In genomic region chr19:56101746-56102535, GRCh38 we compare ENCODE assay signal across 16 cellular contexts.
"Had no signal": no experiment of that assay in that cellular context is flagged by ENCODE, and none has a peak within 500 bp of the region (broad histone marks: within the 10 kb centered on the region; RNA-seq: fewer than 3 reads in every experiment).

No MANE protein-coding gene starts in this region.

- H3K27ac Mint-ChIP-seq: type B pancreatic cell had no signal

- H3K9me3 Mint-ChIP-seq: activated CD4-positive, alpha-beta T cell treated with anti-CD3 and anti-CD28 coated beads, Interleukin-2, amount 10 ng/mL, durations not matched to agents 7 days and 5 days; central memory CD8-positive, alpha-beta T cell; type B pancreatic cell had no signal

- DNase-seq: activated CD4-positive, alpha-beta T cell treated with anti-CD3 and anti-CD28 coated beads, Interleukin-2, amount 10 ng/mL, durations not matched to agents 7 days and 5 days; activated CD8-positive, alpha-beta memory T cell treated with anti-CD3 and anti-CD28 coated beads, Interleukin-2, amount 50 U/mL, for 4 hours; activated effector memory CD4-positive, alpha-beta T cell treated with anti-CD3 and anti-CD28 coated beads, Interleukin-2, amount 50 U/mL, for 16 hours; activated naive CD4-positive, alpha-beta T cell treated with anti-CD3 and anti-CD28 coated beads, Interleukin-2, amount 50 U/mL, for 16 hours; activated T-cell treated with anti-CD3 and anti-CD28 coated beads, Interleukin-2, amount 50 U/mL, for 48 hours; aorta; brain microvascular endothelial cell; colonic mucosa; heart left ventricle; left ventricle myocardium superior; retina; stimulated activated CD4-positive, alpha-beta T cell treated with anti-CD3 and anti-CD28 coated beads, Interleukin-2, amount 100 ng/mL, for 24 hours; stomach; T1000 had no signal

- H3K4me3 Mint-ChIP-seq: activated CD4-positive, alpha-beta T cell treated with anti-CD3 and anti-CD28 coated beads, Interleukin-2, amount 10 ng/mL, durations not matched to agents 7 days and 5 days; central memory CD8-positive, alpha-beta T cell; type B pancreatic cell had no signal

- H3K27me3 Mint-ChIP-seq: activated CD4-positive, alpha-beta T cell treated with anti-CD3 and anti-CD28 coated beads, Interleukin-2, amount 10 ng/mL, durations not matched to agents 7 days and 5 days; central memory CD8-positive, alpha-beta T cell; type B pancreatic cell had no signal

- ATAC-seq: heart left ventricle, left ventricle myocardium superior had no signal
